ENCODE assay signal across 34 cellular contexts in the genomic region with DNA sequence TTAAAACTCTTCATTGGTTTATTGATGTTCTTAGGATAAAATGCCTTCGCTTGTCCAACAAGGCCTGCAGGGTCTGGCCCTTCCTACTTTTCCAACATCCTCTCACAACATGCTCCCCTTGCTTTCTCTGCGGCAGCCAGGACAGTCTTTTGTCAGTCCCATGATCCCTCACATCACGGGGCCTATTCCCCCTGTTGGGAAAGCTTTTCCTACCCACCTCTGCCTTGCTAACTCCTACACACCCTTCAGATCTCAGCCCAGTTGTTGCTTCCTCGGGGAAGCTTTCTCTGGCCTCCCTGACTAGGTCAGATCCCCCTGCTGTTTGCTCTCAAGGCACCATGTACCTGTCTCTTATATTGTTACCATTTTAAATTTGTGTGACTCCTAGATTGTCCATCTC.
"Had no signal": no experiment of that assay in that cellular context is flagged by ENCODE, and none has a peak within 500 bp of the region (broad histone marks: within the 10 kb centered on the region; RNA-seq: fewer than 3 reads in every experiment).

No MANE protein-coding gene starts in this region.

- H3K27ac ChIP-seq: body of pancreas, brain microvascular endothelial cell, breast epithelium, VCaP had no signal

- H3K4me3 Mint-ChIP-seq: activated B cell treated with CpG ODN at 0.5 μM for 24 hours; activated CD4-positive, alpha-beta memory T cell treated with anti-CD3 and anti-CD28 coated beads for 36 hours; activated CD4-positive, alpha-beta T cell treated with anti-CD3 and anti-CD28 coated beads, Interleukin-2, amount 10 ng/mL, durations not matched to agents 24 days and 14 days; activated CD8-positive, alpha-beta memory T cell treated with anti-CD3 and anti-CD28 coated beads, Interleukin-2, amount 10 ng/mL, durations not matched to agents 7 days and 5 days; activated CD8-positive, alpha-beta T cell treated with anti-CD3 and anti-CD28 coated beads, Interleukin-2, amount 10 ng/mL, durations not matched to agents 7 days and 5 days; activated naive CD4-positive, alpha-beta T cell treated with anti-CD3 and anti-CD28 coated beads, Interleukin-2, amount 50 U/mL, for 24 hours; activated naive CD8-positive, alpha-beta T cell; activated naive CD8-positive, alpha-beta T cell treated with anti-CD3 and anti-CD28 coated beads, Interleukin-2, amount 10 ng/mL, durations not matched to agents 7 days and 5 days; activated naive CD8-positive, alpha-beta T cell treated with anti-CD3 and anti-CD28 coated beads, Interleukin-2, amount 50 U/mL, for 24 hours; activated T-cell treated with anti-CD3 and anti-CD28 coated beads, Interleukin-2, amount 50 U/mL, for 24 hours; T-helper 1 cell treated with Interleukin-12 subunit alpha and Interleukin-12 subunit beta and Interleukin-4 antibody, amounts not matched to agents 30 μg/mL and 1 μg/mL, for 36 hours; T-helper 2 cell treated with Interferon-gamma antibody and Interleukin-4, amounts not matched to agents 5 μg/mL and 100 μg/mL, for 36 hours had no signal

- H3K27me3 ChIP-seq: body of pancreas, brain microvascular endothelial cell had no signal

- H3K4me3 ChIP-seq: body of pancreas, breast epithelium had no signal

- H3K9me3 Mint-ChIP-seq: activated B cell treated with CpG ODN at 0.5 μM for 24 hours; activated CD4-positive, alpha-beta memory T cell treated with anti-CD3 and anti-CD28 coated beads for 36 hours; activated CD4-positive, alpha-beta T cell treated with anti-CD3 and anti-CD28 coated beads, Interleukin-2, amount 10 ng/mL, durations not matched to agents 24 days and 14 days; activated naive CD4-positive, alpha-beta T cell treated with anti-CD3 and anti-CD28 coated beads, Interleukin-2, amount 50 U/mL, for 24 hours; activated naive CD8-positive, alpha-beta T cell treated with anti-CD3 and anti-CD28 coated beads, Interleukin-2, amount 10 ng/mL, durations not matched to agents 7 days and 5 days; activated naive CD8-positive, alpha-beta T cell treated with anti-CD3 and anti-CD28 coated beads, Interleukin-2, amount 50 U/mL, for 24 hours; activated T-cell treated with anti-CD3 and anti-CD28 coated beads, Interleukin-2, amount 50 U/mL, for 24 hours; activated T-helper 2 cell treated with anti-CD3 and anti-CD28 coated beads, Interferon-gamma antibody, Interleukin-2, Interleukin-4, amounts not matched to agents 10 μg/mL and 5 μg/mL and 100 μg/mL, durations not matched to agents 14 hours and 24 hours and 36 hours; T-helper 1 cell treated with Interleukin-12 subunit alpha and Interleukin-12 subunit beta and Interleukin-4 antibody, amounts not matched to agents 30 μg/mL and 1 μg/mL, for 36 hours; T-helper 2 cell treated with Interferon-gamma antibody and Interleukin-4, amounts not matched to agents 5 μg/mL and 100 μg/mL, for 36 hours had no signal

- H3K36me3 Mint-ChIP-seq: activated CD4-positive, alpha-beta memory T cell treated with anti-CD3 and anti-CD28 coated beads for 36 hours; activated CD8-positive, alpha-beta memory T cell treated with anti-CD3 and anti-CD28 coated beads, Interleukin-2, amount 10 ng/mL, durations not matched to agents 7 days and 5 days; activated naive CD4-positive, alpha-beta T cell treated with anti-CD3 and anti-CD28 coated beads, Interleukin-2, amount 50 U/mL, for 24 hours; activated naive CD8-positive, alpha-beta T cell; activated naive CD8-positive, alpha-beta T cell treated with anti-CD3 and anti-CD28 coated beads, Interleukin-2, amount 10 ng/mL, durations not matched to agents 7 days and 5 days had no signal

- DNase-seq: activated B cell treated with CpG ODN at 0.5 μM for 24 hours; activated CD4-positive, alpha-beta memory T cell treated with anti-CD3 and anti-CD28 coated beads for 36 hours; activated CD4-positive, alpha-beta T cell treated with anti-CD3 and anti-CD28 coated beads for 4 hours; activated CD4-positive, alpha-beta T cell treated with anti-CD3 and anti-CD28 coated beads, Interleukin-2, amount 10 ng/mL, durations not matched to agents 24 days and 14 days; activated CD4-positive, alpha-beta T cell treated with anti-CD3 and anti-CD28 coated beads, Interleukin-2, amount 50 U/mL, for 1 hour; activated CD4-positive, alpha-beta T cell treated with anti-CD3 and anti-CD28 coated beads, Interleukin-2, amount 50 U/mL, for 4 hours; activated CD4-positive, CD25-positive, alpha-beta regulatory T cell treated with anti-CD3 and anti-CD28 coated beads, Interleukin-2, amount 50 U/mL, for 72 hours; activated CD8-positive, alpha-beta memory T cell treated with anti-CD3 and anti-CD28 coated beads for 24 hours; activated CD8-positive, alpha-beta memory T cell treated with anti-CD3 and anti-CD28 coated beads, Interleukin-2, amount 10 ng/mL, durations not matched to agents 7 days and 5 days; activated CD8-positive, alpha-beta memory T cell treated with anti-CD3 and anti-CD28 coated beads, Interleukin-2, amount 50 U/mL, for 48 hours; activated CD8-positive, alpha-beta T cell treated with anti-CD3 and anti-CD28 coated beads, Interleukin-2, amount 10 ng/mL, durations not matched to agents 7 days and 5 days; activated effector memory CD4-positive, alpha-beta T cell treated with Interleukin-2 at 50 U/mL for 16 hours; activated gamma-delta T cell; activated naive CD4-positive, alpha-beta T cell treated with Interleukin-2 at 50 U/mL for 16 hours; activated naive CD8-positive, alpha-beta T cell treated with anti-CD3 and anti-CD28 coated beads, Interleukin-2, amount 10 ng/mL, durations not matched to agents 7 days and 5 days; activated naive CD8-positive, alpha-beta T cell treated with anti-CD3 and anti-CD28 coated beads, Interleukin-2, amount 50 U/mL, for 24 hours; activated T-cell treated with anti-CD3 and anti-CD28 coated beads, Interleukin-2, amount 50 U/mL, for 24 hours; activated T-cell treated with anti-CD3 and anti-CD28 coated beads, Interleukin-2, amount 50 U/mL, for 48 hours; amygdala; aorta; body of pancreas; brain microvascular endothelial cell; central memory CD4-positive, alpha-beta T cell; SW 1271; T-helper 1 cell; T-helper 2 cell; T-helper 9 cell had no signal

- H3K27me3 Mint-ChIP-seq: activated B cell treated with CpG ODN at 0.5 μM for 24 hours; activated naive CD8-positive, alpha-beta T cell treated with anti-CD3 and anti-CD28 coated beads, Interleukin-2, amount 10 ng/mL, durations not matched to agents 7 days and 5 days; activated naive CD8-positive, alpha-beta T cell treated with anti-CD3 and anti-CD28 coated beads, Interleukin-2, amount 50 U/mL, for 24 hours; activated T-cell treated with anti-CD3 and anti-CD28 coated beads, Interleukin-2, amount 50 U/mL, for 24 hours had no signal

- H3K4me1 Mint-ChIP-seq: activated B cell treated with CpG ODN at 0.5 μM for 24 hours; activated CD4-positive, alpha-beta T cell treated with anti-CD3 and anti-CD28 coated beads, Interleukin-2, amount 10 ng/mL, durations not matched to agents 24 days and 14 days; activated CD8-positive, alpha-beta memory T cell treated with anti-CD3 and anti-CD28 coated beads, Interleukin-2, amount 10 ng/mL, durations not matched to agents 7 days and 5 days; activated naive CD4-positive, alpha-beta T cell treated with anti-CD3 and anti-CD28 coated beads, Interleukin-2, amount 50 U/mL, for 24 hours; activated naive CD8-positive, alpha-beta T cell treated with anti-CD3 and anti-CD28 coated beads, Interleukin-2, amount 10 ng/mL, durations not matched to agents 7 days and 5 days; activated naive CD8-positive, alpha-beta T cell treated with anti-CD3 and anti-CD28 coated beads, Interleukin-2, amount 50 U/mL, for 24 hours had no signal

- H3K27ac Mint-ChIP-seq: activated B cell treated with CpG ODN at 0.5 μM for 24 hours; activated CD4-positive, alpha-beta memory T cell treated with anti-CD3 and anti-CD28 coated beads for 36 hours; activated CD4-positive, alpha-beta T cell treated with anti-CD3 and anti-CD28 coated beads, Interleukin-2, amount 10 ng/mL, durations not matched to agents 24 days and 14 days; activated CD8-positive, alpha-beta memory T cell treated with anti-CD3 and anti-CD28 coated beads, Interleukin-2, amount 10 ng/mL, durations not matched to agents 7 days and 5 days; activated CD8-positive, alpha-beta T cell treated with anti-CD3 and anti-CD28 coated beads, Interleukin-2, amount 10 ng/mL, durations not matched to agents 7 days and 5 days; activated naive CD4-positive, alpha-beta T cell treated with anti-CD3 and anti-CD28 coated beads, Interleukin-2, amount 50 U/mL, for 24 hours; activated naive CD8-positive, alpha-beta T cell; activated naive CD8-positive, alpha-beta T cell treated with anti-CD3 and anti-CD28 coated beads, Interleukin-2, amount 10 ng/mL, durations not matched to agents 7 days and 5 days; activated naive CD8-positive, alpha-beta T cell treated with anti-CD3 and anti-CD28 coated beads, Interleukin-2, amount 50 U/mL, for 24 hours; activated T-cell treated with anti-CD3 and anti-CD28 coated beads, Interleukin-2, amount 50 U/mL, for 24 hours; activated T-helper 2 cell treated with anti-CD3 and anti-CD28 coated beads, Interferon-gamma antibody, Interleukin-2, Interleukin-4, amounts not matched to agents 10 μg/mL and 5 μg/mL and 100 μg/mL, durations not matched to agents 14 hours and 24 hours and 36 hours; T-helper 1 cell treated with Interleukin-12 subunit alpha and Interleukin-12 subunit beta and Interleukin-4 antibody, amounts not matched to agents 30 μg/mL and 1 μg/mL, for 36 hours; T-helper 2 cell treated with Interferon-gamma antibody and Interleukin-4, amounts not matched to agents 5 μg/mL and 100 μg/mL, for 36 hours had no signal

- ATAC-seq: activated CD8-positive, alpha-beta memory T cell treated with anti-CD3 and anti-CD28 coated beads, Interleukin-2, amount 10 ng/mL, durations not matched to agents 7 days and 5 days; activated CD8-positive, alpha-beta T cell treated with anti-CD3 and anti-CD28 coated beads, Interleukin-2, amount 10 ng/mL, durations not matched to agents 7 days and 5 days; activated naive CD8-positive, alpha-beta T cell treated with anti-CD3 and anti-CD28 coated beads, Interleukin-2, amount 50 U/mL, for 24 hours; body of pancreas had no signal
